In the genomic region with DNA sequence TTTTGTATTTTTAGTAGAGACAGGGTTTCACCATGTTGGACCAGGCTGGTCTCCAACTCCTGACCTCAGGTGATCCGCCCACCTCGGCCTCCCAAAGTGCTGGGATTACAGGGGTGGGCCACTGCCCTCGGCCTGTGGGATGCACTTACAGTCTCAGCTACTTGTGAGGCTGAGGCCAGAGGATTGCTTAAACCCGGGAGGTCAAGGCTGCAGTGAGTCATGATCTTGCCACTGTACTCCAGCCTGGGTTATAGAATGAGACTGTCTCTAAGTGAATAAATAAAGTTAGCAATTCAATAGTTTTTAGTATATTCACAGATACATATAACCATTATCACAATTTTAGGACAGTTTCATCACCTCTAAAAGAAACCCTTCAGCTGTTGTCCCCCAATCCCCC, we compare ENCODE assay signal across 1 cellular context.
A peak's percentile ranks its signal among the peaks of the same experiment; 100 is the strongest.
TF ChIP-seq lines count a peak whose summit lies in the region.

No MANE protein-coding gene starts in this region.

TF ChIP-seq in HEK293, 187 proteins besides CTCF, POLR2A, EP300 and RAD21:
- TF ChIP-seq, protein P1, sequence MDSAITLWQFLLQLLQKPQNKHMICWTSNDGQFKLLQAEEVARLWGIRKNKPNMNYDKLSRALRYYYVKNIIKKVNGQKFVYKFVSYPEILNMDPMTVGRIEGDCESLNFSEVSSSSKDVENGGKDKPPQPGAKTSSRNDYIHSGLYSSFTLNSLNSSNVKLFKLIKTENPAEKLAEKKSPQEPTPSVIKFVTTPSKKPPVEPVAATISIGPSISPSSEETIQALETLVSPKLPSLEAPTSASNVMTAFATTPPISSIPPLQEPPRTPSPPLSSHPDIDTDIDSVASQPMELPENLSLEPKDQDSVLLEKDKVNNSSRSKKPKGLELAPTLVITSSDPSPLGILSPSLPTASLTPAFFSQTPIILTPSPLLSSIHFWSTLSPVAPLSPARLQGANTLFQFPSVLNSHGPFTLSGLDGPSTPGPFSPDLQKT (IDR thresholded peaks at IDR 0.05; ENCODE audit: borderline replicate concordance, low read depth, low read length), result no peak
- no peak for TF ChIP-seq ZNF23 (tag by site-specific recombination; IDR thresholded peaks at IDR 0.05; ENCODE audit: borderline replicate concordance)
- TF ChIP-seq EGR2 (tag by site-specific recombination; IDR thresholded peaks at IDR 0.05; ENCODE audit: low read depth), result peak; percentile 49; the same call in 1 of the 2 replicates
- TF ChIP-seq ZNF132 (tag by site-specific recombination; IDR thresholded peaks at IDR 0.05; ENCODE audit: borderline replicate concordance), result no peak
- TF ChIP-seq ZFHX2 (tag by site-specific recombination; conservative IDR thresholded peaks at IDR 0.05), result peak; percentile 38; the same call in 1 of the 2 replicates
- TF ChIP-seq, protein P2, sequence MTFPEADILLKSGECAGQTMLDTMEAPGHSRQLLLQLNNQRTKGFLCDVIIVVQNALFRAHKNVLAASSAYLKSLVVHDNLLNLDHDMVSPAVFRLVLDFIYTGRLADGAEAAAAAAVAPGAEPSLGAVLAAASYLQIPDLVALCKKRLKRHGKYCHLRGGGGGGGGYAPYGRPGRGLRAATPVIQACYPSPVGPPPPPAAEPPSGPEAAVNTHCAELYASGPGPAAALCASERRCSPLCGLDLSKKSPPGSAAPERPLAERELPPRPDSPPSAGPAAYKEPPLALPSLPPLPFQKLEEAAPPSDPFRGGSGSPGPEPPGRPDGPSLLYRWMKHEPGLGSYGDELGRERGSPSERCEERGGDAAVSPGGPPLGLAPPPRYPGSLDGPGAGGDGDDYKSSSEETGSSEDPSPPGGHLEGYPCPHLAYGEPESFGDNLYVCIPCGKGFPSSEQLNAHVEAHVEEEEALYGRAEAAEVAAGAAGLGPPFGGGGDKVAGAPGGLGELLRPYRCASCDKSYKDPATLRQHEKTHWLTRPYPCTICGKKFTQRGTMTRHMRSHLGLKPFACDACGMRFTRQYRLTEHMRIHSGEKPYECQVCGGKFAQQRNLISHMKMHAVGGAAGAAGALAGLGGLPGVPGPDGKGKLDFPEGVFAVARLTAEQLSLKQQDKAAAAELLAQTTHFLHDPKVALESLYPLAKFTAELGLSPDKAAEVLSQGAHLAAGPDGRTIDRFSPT (tag by site-specific recombination; IDR thresholded peaks at IDR 0.05), result no peak
- TF ChIP-seq, protein P3, sequence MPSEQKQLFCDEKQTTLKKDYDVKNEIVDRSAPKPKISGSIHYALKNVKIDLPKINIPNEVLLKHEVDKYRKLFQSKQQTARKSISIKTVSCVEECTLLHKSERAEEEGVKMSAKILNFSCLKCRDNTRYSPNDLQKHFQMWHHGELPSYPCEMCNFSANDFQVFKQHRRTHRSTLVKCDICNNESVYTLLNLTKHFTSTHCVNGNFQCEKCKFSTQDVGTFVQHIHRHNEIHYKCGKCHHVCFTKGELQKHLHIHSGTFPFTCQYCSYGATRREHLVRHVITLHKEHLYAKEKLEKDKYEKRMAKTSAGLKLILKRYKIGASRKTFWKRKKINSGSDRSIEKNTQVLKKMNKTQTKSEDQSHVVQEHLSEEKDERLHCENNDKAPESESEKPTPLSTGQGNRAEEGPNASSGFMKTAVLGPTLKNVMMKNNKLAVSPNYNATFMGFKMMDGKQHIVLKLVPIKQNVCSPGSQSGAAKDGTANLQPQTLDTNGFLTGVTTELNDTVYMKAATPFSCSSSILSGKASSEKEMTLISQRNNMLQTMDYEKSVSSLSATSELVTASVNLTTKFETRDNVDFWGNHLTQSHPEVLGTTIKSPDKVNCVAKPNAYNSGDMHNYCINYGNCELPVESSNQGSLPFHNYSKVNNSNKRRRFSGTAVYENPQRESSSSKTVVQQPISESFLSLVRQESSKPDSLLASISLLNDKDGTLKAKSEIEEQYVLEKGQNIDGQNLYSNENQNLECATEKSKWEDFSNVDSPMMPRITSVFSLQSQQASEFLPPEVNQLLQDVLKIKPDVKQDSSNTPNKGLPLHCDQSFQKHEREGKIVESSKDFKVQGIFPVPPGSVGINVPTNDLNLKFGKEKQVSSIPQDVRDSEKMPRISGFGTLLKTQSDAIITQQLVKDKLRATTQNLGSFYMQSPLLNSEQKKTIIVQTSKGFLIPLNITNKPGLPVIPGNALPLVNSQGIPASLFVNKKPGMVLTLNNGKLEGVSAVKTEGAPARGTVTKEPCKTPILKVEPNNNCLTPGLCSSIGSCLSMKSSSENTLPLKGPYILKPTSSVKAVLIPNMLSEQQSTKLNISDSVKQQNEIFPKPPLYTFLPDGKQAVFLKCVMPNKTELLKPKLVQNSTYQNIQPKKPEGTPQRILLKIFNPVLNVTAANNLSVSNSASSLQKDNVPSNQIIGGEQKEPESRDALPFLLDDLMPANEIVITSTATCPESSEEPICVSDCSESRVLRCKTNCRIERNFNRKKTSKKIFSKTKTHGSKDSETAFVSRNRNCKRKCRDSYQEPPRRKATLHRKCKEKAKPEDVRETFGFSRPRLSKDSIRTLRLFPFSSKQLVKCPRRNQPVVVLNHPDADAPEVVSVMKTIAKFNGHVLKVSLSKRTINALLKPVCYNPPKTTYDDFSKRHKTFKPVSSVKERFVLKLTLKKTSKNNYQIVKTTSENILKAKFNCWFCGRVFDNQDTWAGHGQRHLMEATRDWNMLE (tag by site-specific recombination; conservative IDR thresholded peaks at IDR 0.05; ENCODE audit: low read depth), result no peak
TF ChIP-seq in HEK293: peak in this region for 2.
